In genomic region chr11:68343761-68344256, GRCh38 we compare ENCODE assay signal across 14 cellular contexts. TPM values are rescaled to one million over a fixed set of nuclear protein-coding genes. Genes with fewer than 3 reads are reported as not detected.
DNase-seq lines count a peak whose midpoint lies in the region; ATAC-seq and TF ChIP-seq lines count a peak whose summit lies in the region.
"Had no signal": no experiment of that assay in that cellular context is flagged by ENCODE, and none has a peak within 500 bp of the region (broad histone marks: within the 10 kb centered on the region; RNA-seq: fewer than 3 reads in every experiment).

No MANE protein-coding gene starts in this region.

- DNase-seq in HT-29 (ENCODE audit: low spot score), result peak; percentile 90
- DNase-seq in activated B cell treated with CpG ODN at 0.5 μM for 24 hours, result no peak
- no peak for DNase-seq in lower lobe of right lung
- DNase-seq in suprapubic skin (ENCODE audit: low spot score in 2 of 2), result no peak
- no peak for DNase-seq in activated effector memory CD4-positive, alpha-beta T cell treated with anti-CD3 and anti-CD28 coated beads, Interleukin-2, amount 50 U/mL, for 16 hours
- DNase-seq in DMS153 treated with DMSO at 0.1 percent for 48 hours (lab: John Stamatoyannopoulos, UW; ENCODE audit: unreplicated experiment), result no peak
- no peak for DNase-seq in putamen (ENCODE audit: low spot score)
- DNase-seq: activated CD4-positive, alpha-beta memory T cell treated with anti-CD3 and anti-CD28 coated beads for 36 hours; CD8-positive, alpha-beta T cell; NCI-H1105; NCI-H446 treated with DMSO at 0.1 percent for 48 hours; retina had no signal

- peak overlapping the region; percentile 79 for H3K27ac ChIP-seq in lower lobe of right lung
- H3K27ac ChIP-seq in suprapubic skin, result peak overlapping the region; percentile 87

- no peaks in the 10 kb centered on the region for H3K36me3 Mint-ChIP-seq in activated B cell treated with CpG ODN at 0.5 μM for 24 hours (ENCODE audit: low read depth)
- H3K36me3 Mint-ChIP-seq: activated CD4-positive, alpha-beta memory T cell treated with anti-CD3 and anti-CD28 coated beads for 36 hours had no signal

- TF ChIP-seq CTCF in activated B cell treated with CpG ODN at 0.5 μM for 24 hours (IDR thresholded peaks at IDR 0.05), result no peak
- no peak for TF ChIP-seq CTCF in lower lobe of right lung (IDR thresholded peaks at IDR 0.05)
- no peak for TF ChIP-seq CTCF in suprapubic skin (IDR thresholded peaks at IDR 0.05)

- peaks cover 72% of the 10 kb centered on the region for H3K4me1 ChIP-seq in lower lobe of right lung
- H3K4me1 ChIP-seq in suprapubic skin, result peaks cover 74% of the 10 kb centered on the region

- H3K9me3 Mint-ChIP-seq in activated B cell treated with CpG ODN at 0.5 μM for 24 hours, result no peaks in the 10 kb centered on the region
- H3K9me3 Mint-ChIP-seq: activated CD4-positive, alpha-beta memory T cell treated with anti-CD3 and anti-CD28 coated beads for 36 hours; CD8-positive, alpha-beta T cell had no signal

- POLR2A ChIA-PET in activated B cell treated with CpG ODN at 0.5 μM for 24 hours (lab: Charles Lee), result no interaction called here

- H3K9me3 ChIP-seq in lower lobe of right lung (no peaks in the 10 kb centered on the region), suprapubic skin (no peaks in the 10 kb centered on the region)

- no peak for TF ChIP-seq POLR2A in suprapubic skin (IDR thresholded peaks at IDR 0.05)

- H3K36me3 ChIP-seq in lower lobe of right lung (no peaks in the 10 kb centered on the region), suprapubic skin (no peaks in the 10 kb centered on the region)

- H3K4me1 Mint-ChIP-seq in activated B cell treated with CpG ODN at 0.5 μM for 24 hours, result peaks cover 41% of the 10 kb centered on the region

- ATAC-seq in activated B cell treated with CpG ODN at 0.5 μM for 24 hours (ENCODE audit: low read depth), result peak; percentile 83
- peak; percentile 36 to 54 for ATAC-seq in lower lobe of right lung
- ATAC-seq in GM21723 (IDR thresholded peaks at IDR 0.05; ENCODE audit: unreplicated experiment), result no peak
- ATAC-seq: CD8-positive, alpha-beta T cell had no signal

- H3K4me3 ChIP-seq in lower lobe of right lung (no peak overlapping the region), suprapubic skin (no peak overlapping the region)

- H3K27me3 ChIP-seq in lower lobe of right lung (ENCODE audit: low read depth) (no peaks in the 10 kb centered on the region), suprapubic skin (no peaks in the 10 kb centered on the region)

- intact Hi-C loops in activated B cell treated with CpG ODN at 0.5 μM for 24 hours (cut with micrococcal nuclease), result no loop called here
- intact Hi-C loops in lower lobe of right lung (cut with DNase I), result no loop called here

- H3K27ac Mint-ChIP-seq in activated B cell treated with CpG ODN at 0.5 μM for 24 hours, result no peak overlapping the region
- H3K27ac Mint-ChIP-seq: activated CD4-positive, alpha-beta memory T cell treated with anti-CD3 and anti-CD28 coated beads for 36 hours; CD8-positive, alpha-beta T cell had no signal

- no peak for TF ChIP-seq EP300 in suprapubic skin (IDR thresholded peaks at IDR 0.05)

- no peak overlapping the region for H3K4me3 Mint-ChIP-seq in activated B cell treated with CpG ODN at 0.5 μM for 24 hours
- H3K4me3 Mint-ChIP-seq: activated CD4-positive, alpha-beta memory T cell treated with anti-CD3 and anti-CD28 coated beads for 36 hours; CD8-positive, alpha-beta T cell had no signal

- CTCF ChIA-PET in activated B cell treated with CpG ODN at 0.5 μM for 24 hours (lab: Charles Lee), result no interaction called here

- 66% methylated on average over 7 of the region's 14 CpGs for WGBS in suprapubic skin

- H3K27me3 Mint-ChIP-seq in activated B cell treated with CpG ODN at 0.5 μM for 24 hours, result no peaks in the 10 kb centered on the region
- H3K27me3 Mint-ChIP-seq: activated CD4-positive, alpha-beta memory T cell treated with anti-CD3 and anti-CD28 coated beads for 36 hours; IgD-negative memory B cell had no signal

RNA-seq across cellular contexts. Expression of gene LRP5, which starts 31.4 kb away (rescaled TPM):
- 165 and 199 TPM in 2 replicates for total RNA-seq in HT-29 (2014; rRNA removed; shearing (Covaris generic))
- total RNA-seq in activated B cell treated with CpG ODN at 0.5 μM for 24 hours, result 7.7 and 8.7 TPM in 2 replicates
- total RNA-seq in lower lobe of right lung, result 66.1 TPM
- total RNA-seq in suprapubic skin, result 10 to 100 TPM; 27.3 to 60.1 (median 35.0) TPM
